In genomic region chr4:73446336-73446938, GRCh38 we compare ENCODE assay signal across 9 cellular contexts. TPM values are rescaled to one million over a fixed set of nuclear protein-coding genes. Genes with fewer than 3 reads are reported as not detected.
DNase-seq lines count a peak whose midpoint lies in the region; ATAC-seq and TF ChIP-seq lines count a peak whose summit lies in the region.
"Had no signal": no experiment of that assay in that cellular context is flagged by ENCODE, and none has a peak within 500 bp of the region (broad histone marks: within the 10 kb centered on the region; RNA-seq: fewer than 3 reads in every experiment).

No MANE protein-coding gene starts in this region.

- H3K4me3 ChIP-seq in AG09309 (ENCODE audit: control insufficient read depth, low read depth, low read length): no peak overlapping the region
- H3K4me3 ChIP-seq in HEK293 (ENCODE audit: low read depth, low read length): no peak overlapping the region
- no peak overlapping the region for H3K4me3 ChIP-seq in Loucy (ENCODE audit: low read length, poor library complexity, severe bottlenecking)
- no peak overlapping the region for H3K4me3 ChIP-seq in gastrocnemius medialis
- H3K4me3 ChIP-seq: SJSA1 had no signal

- H2AFZ ChIP-seq in Loucy (ENCODE audit: low read length): no peak overlapping the region

- H3K4me1 ChIP-seq in HEK293 (ENCODE audit: control insufficient read depth, insufficient read depth, low read length): no peaks in the 10 kb centered on the region
- no peaks in the 10 kb centered on the region for H3K4me1 ChIP-seq in Loucy (ENCODE audit: insufficient read depth, low read length, poor library complexity, severe bottlenecking)
- H3K4me1 ChIP-seq in gastrocnemius medialis: no peaks in the 10 kb centered on the region

- no peaks in the 10 kb centered on the region for H3K4me1 Mint-ChIP-seq in immature natural killer cell

- CTCF ChIA-PET in HEK293 (lab: Yijun Ruan, JAX): interaction anchor here (0.6 to 2.7 kb wide), 25 partner anchors 9 to 688 kb away, joined by 3 to 20 read pairs (median 4); partner anchors contain the start of gene AFP

- H3K36me3 ChIP-seq in HEK293 (ENCODE audit: control insufficient read depth in 2 of 2, insufficient read depth in 1 of 2, low read length in 2 of 2): no peaks in the 10 kb centered on the region
- no peaks in the 10 kb centered on the region for H3K36me3 ChIP-seq in Loucy (ENCODE audit: insufficient read depth, low read length)
- no peaks in the 10 kb centered on the region for H3K36me3 ChIP-seq in gastrocnemius medialis
- H3K36me3 ChIP-seq: SJSA1 had no signal

- no peaks in the 10 kb centered on the region for H3K79me2 ChIP-seq in Loucy (ENCODE audit: insufficient read depth, low read length)

- peaks cover 0 to 4% (median 0%) of the 10 kb centered on the region in 6 donors for H3K9me3 Mint-ChIP-seq in immature natural killer cell

- no peak for ATAC-seq in gastrocnemius medialis

- DNase-seq in AG09309 (ENCODE audit: low read depth) (no peak), SK-N-DZ (ENCODE audit: low spot score) (peak; percentile 32), fibroblast of peridontal ligament (ENCODE audit: extremely low read depth) (peak; percentile 62), gastrocnemius medialis (no peak), immature natural killer cell (no peak)

- H3F3A ChIP-seq in Loucy (ENCODE audit: low read depth): no peaks in the 10 kb centered on the region

- H3K4me2 ChIP-seq in Loucy (ENCODE audit: low read depth, low read length, poor library complexity, severe bottlenecking): no peak overlapping the region

- H3K27me3 Mint-ChIP-seq in immature natural killer cell (ENCODE audit: low read depth in 3 of 3): peaks cover 0 to 3% (median 2%) of the 10 kb centered on the region in 3 donors

- H3K27ac Mint-ChIP-seq in immature natural killer cell: no peak overlapping the region

- H3K9me3 ChIP-seq in HEK293 (ENCODE audit: control insufficient read depth, insufficient read depth, low read depth, low read length) (no peaks in the 10 kb centered on the region), Loucy (ENCODE audit: insufficient read depth, low read depth, low read length) (no peaks in the 10 kb centered on the region), gastrocnemius medialis (no peaks in the 10 kb centered on the region)
- H3K9me3 ChIP-seq: SJSA1 had no signal

- H3K36me3 Mint-ChIP-seq in immature natural killer cell: no peaks in the 10 kb centered on the region

- POLR2A ChIA-PET in HEK293 (lab: Yijun Ruan, JAX): no interaction called here

- in situ Hi-C loops in gastrocnemius medialis (cut with MboI; ENCODE audit: low sequenced_read_pairs in 4 of 4): no loop called here

- no peak overlapping the region for H3K4me3 Mint-ChIP-seq in immature natural killer cell

- no peaks in the 10 kb centered on the region for H3K9me2 ChIP-seq in Loucy (replicated peaks; ENCODE audit: low read depth, low read length)

- intact Hi-C loops in gastrocnemius medialis (cut with DNase I; ENCODE audit: low total_unique reads): no loop called here

- H3K27ac ChIP-seq in HEK293 (ENCODE audit: extremely low read depth, low read depth, low read length): no peak overlapping the region
- H3K27ac ChIP-seq in gastrocnemius medialis: no peak overlapping the region
- H3K27ac ChIP-seq: SJSA1 had no signal

- no peak for TF ChIP-seq POLR2A in gastrocnemius medialis (IDR thresholded peaks at IDR 0.05)

- no peaks in the 10 kb centered on the region for H4K20me1 ChIP-seq in Loucy (ENCODE audit: insufficient read depth, low read length, poor library complexity, severe bottlenecking)

- H3K9ac ChIP-seq in Loucy (ENCODE audit: low read depth, low read length, poor library complexity, severe bottlenecking): no peak overlapping the region

- H3K27me3 ChIP-seq in Loucy (ENCODE audit: insufficient read depth, low read length, poor library complexity, severe bottlenecking): no peaks in the 10 kb centered on the region
- no peaks in the 10 kb centered on the region for H3K27me3 ChIP-seq in gastrocnemius medialis

- TF ChIP-seq CTCF in AG09309 (IDR thresholded peaks at IDR 0.05; ENCODE audit: control insufficient read depth, insufficient read depth, low read depth, low read length, missing control alignments): peak; percentile 64
- peak; percentile 73 for TF ChIP-seq CTCF in GM12873 (IDR thresholded peaks at IDR 0.05; ENCODE audit: insufficient read depth, low read depth, low read length, missing control alignments)
- 0 out of 2 replicates have a peak, but pooled peaks have one; percentile 16 for TF ChIP-seq CTCF in HEK293 (tag by site-specific recombination; IDR thresholded peaks at IDR 0.05)
- peak; percentile 99 for TF ChIP-seq CTCF in Loucy (conservative IDR thresholded peaks at IDR 0.05; ENCODE audit: low read length)
- TF ChIP-seq CTCF in gastrocnemius medialis (IDR thresholded peaks at IDR 0.05 in 4 of 5, conservative IDR thresholded peaks at IDR 0.05 in 1 of 5): peak in 4 of 5 experiments; percentile 8 to 46 (median 20)

TF ChIP-seq in HEK293, 187 proteins besides CTCF, POLR2A, EP300 and RAD21:
- TF ChIP-seq ZNF518A (tag by site-specific recombination; conservative IDR thresholded peaks at IDR 0.05; ENCODE audit: low read depth) (no peak), ZXDB (tag by site-specific recombination; IDR thresholded peaks at IDR 0.05) (no peak), ZNF654 (tag by site-specific recombination; IDR thresholded peaks at IDR 0.05; ENCODE audit: low read depth) (peak; percentile 37), ZFHX2 (tag by site-specific recombination; conservative IDR thresholded peaks at IDR 0.05) (no peak), PRDM1 (tag by site-specific recombination; IDR thresholded peaks at IDR 0.05) (peak; percentile 48)

RNA-seq across cellular contexts. Expression of gene AFP, which starts 10.4 kb away (rescaled TPM):
- 0.28 and 1.9 TPM in 2 replicates for polyA plus RNA-seq in SK-N-DZ (2014; cell fraction: cytosol; rRNA removed)
- 0.46 and 1.1 TPM in 2 replicates for polyA plus RNA-seq in SK-N-DZ (2014; cell fraction: nucleus; rRNA removed)
- not detected for total RNA-seq in gastrocnemius medialis
- polyA plus RNA-seq in immature natural killer cell: not detected

RNA-seq across cellular contexts. Expression of gene AFM, which starts 35.1 kb away (rescaled TPM):
- polyA plus RNA-seq in SK-N-DZ (2014; cell fraction: cytosol; rRNA removed): 0.09 and 0.83 TPM in 2 replicates
- 0.40 TPM in 1 of 2 replicates, not detected in the other for polyA plus RNA-seq in SK-N-DZ (2014; cell fraction: nucleus; rRNA removed)
- total RNA-seq in gastrocnemius medialis: under 1 TPM in 2 of 4 donors, not detected in 2; 0.29 to 0.55 TPM
- polyA plus RNA-seq in immature natural killer cell: not detected
- total RNA-seq: SJSA1 had no signal

RNA-seq across cellular contexts. Expression of gene ALB, which starts 42.4 kb away (rescaled TPM):
- polyA plus RNA-seq in SK-N-DZ (2014; cell fraction: cytosol; rRNA removed): 0.19 and 1.6 TPM in 2 replicates
- polyA plus RNA-seq in SK-N-DZ (2014; cell fraction: nucleus; rRNA removed): 3.6 and 5.0 TPM in 2 replicates
- total RNA-seq in gastrocnemius medialis: 100 to 1,000 TPM in 1 of 4 donors, 10 to 100 TPM in 1, not detected in 2; 67.3 to 166 TPM
- polyA plus RNA-seq in immature natural killer cell: not detected
- total RNA-seq: SJSA1 had no signal

Comparison
In these comparisons a context has a peak if more than half of its experiments do, and no peak if none do; other contexts are left out.
1. DNase-seq: peak in SK-N-DZ (single experiment) and fibroblast of peridontal ligament (single experiment); none in AG09309 (single experiment), gastrocnemius medialis (0 of 2) and immature natural killer cell (0 of 3).
2. CTCF ChIP-seq: peak in every context shown above with its lines; median percentile 99 in Loucy; 73 in GM12873; 64 in AG09309; 20 in gastrocnemius medialis; 16 in HEK293.